8 cellular contexts compared by ENCODE assay signal in genomic region chr10:112115781-112116385, GRCh38.
A peak's percentile ranks its signal among the peaks of the same experiment; 100 is the strongest.
DNase-seq lines count a peak whose midpoint lies in the region; ATAC-seq, FAIRE-seq and TF ChIP-seq lines count a peak whose summit lies in the region.

No MANE protein-coding gene starts in this region.

- no peaks in the 10 kb centered on the region for H3K9me1 ChIP-seq in K562 (ENCODE audit: control insufficient read depth, insufficient read depth, low read length)

- 49% methylated on average over 12 of the region's 12 CpGs for WGBS in SK-N-SH (ENCODE audit: low lambda C conversion rate)
- WGBS in K562 (ENCODE audit: insufficient coverage, low coverage, missing lambda C conversion rate): 16% methylated on average over 10 of the region's 12 CpGs
- WGBS in thyroid gland, 2 donors: 66% methylated on average over 12 of the region's 12 CpGs

- peak; percentile 27 for DNase-seq in DMS53 treated with DMSO at 0.1 percent for 48 hours (lab: John Stamatoyannopoulos, UW; ENCODE audit: unreplicated experiment)
- peak; percentile 67 for DNase-seq in SK-N-SH
- DNase-seq in K562 (ENCODE audit: extremely low read depth in 1 of 4, low spot score in 3 of 4): peak; percentile 44 to 57 (median 50)
- DNase-seq in lower lobe of right lung: no peak
- peak; percentile 34 to 43 for DNase-seq in thyroid gland
- DNase-seq in epidermal melanocyte (ENCODE audit: insufficient read length, low spot score): no peak

- H2AFZ ChIP-seq in SK-N-SH (ENCODE audit: low read depth) (no peak overlapping the region), K562 (ENCODE audit: low read depth, low read length) (no peak overlapping the region)

- CTCF ChIA-PET in SK-N-SH (lab: Yijun Ruan, JAX): interaction anchor here (0.8 to 15.8 kb wide), 21 partner anchors 10 to 1049 kb away, joined by 3 to 238 read pairs (median 4); no protein-coding TSS in a partner anchor
- CTCF ChIA-PET in K562 (lab: Yijun Ruan, JAX; ENCODE audit: low intra/inter-chr PET ratio): no interaction called here

- TF ChIP-seq CTCF in SK-N-SH (IDR thresholded peaks at IDR 0.05) (peak; percentile 64), K562 (IDR thresholded peaks at IDR 0.05 in 2 of 3, conservative IDR thresholded peaks at IDR 0.05 in 1 of 3; ENCODE audit: insufficient read depth in 2 of 3, low read depth in 1 of 3, low read length in 3 of 3) (peak; percentile 65 to 71 (median 68)), lower lobe of right lung (IDR thresholded peaks at IDR 0.05) (peak; percentile 71), thyroid gland (IDR thresholded peaks at IDR 0.05) (peak; percentile 38 to 75 (median 50))

- POLR2A ChIA-PET in SK-N-SH (lab: Yijun Ruan, JAX) (no interaction called here), K562 (lab: Yijun Ruan, JAX) (no interaction called here)

- no peaks in the 10 kb centered on the region for H3K9me3 ChIP-seq in SK-N-SH
- no peaks in the 10 kb centered on the region for H3K9me3 ChIP-seq in K562 (replicated peaks; ENCODE audit: control insufficient read depth, insufficient read depth, low read depth, low read length)
- no peaks in the 10 kb centered on the region for H3K9me3 ChIP-seq in lower lobe of right lung
- H3K9me3 ChIP-seq in thyroid gland: no peaks in the 10 kb centered on the region

- H3K4me2 ChIP-seq in SK-N-SH (no peak overlapping the region), K562 (ENCODE audit: insufficient read depth, low read length) (no peak overlapping the region)

- H3K9me2 ChIP-seq in SK-N-SH: no peaks in the 10 kb centered on the region

- TF ChIP-seq EP300 in SK-N-SH (IDR thresholded peaks at IDR 0.05; ENCODE audit: borderline replicate concordance in 1 of 2, low read depth in 1 of 2, low read length in 1 of 2): no peak
- TF ChIP-seq EP300 in K562 (IDR thresholded peaks at IDR 0.05; ENCODE audit: low read length): no peak

- no peaks in the 10 kb centered on the region for H3F3A ChIP-seq in SK-N-SH (replicated peaks; ENCODE audit: insufficient read depth)

- FAIRE-seq in K562 (lab: Jason Lieb, UNC): peak; percentile 60

- no peak overlapping the region; a peak in 1 of 4 replicates for H3K4me3 ChIP-seq in SK-N-SH (ENCODE audit: low read depth in 2 of 2, low read length in 1 of 2)
- H3K4me3 ChIP-seq in K562: no peak overlapping the region
- H3K4me3 ChIP-seq in lower lobe of right lung: no peak overlapping the region
- no peak overlapping the region for H3K4me3 ChIP-seq in thyroid gland (replicated peaks in 1 of 3)

- peak; percentile 64 for TF ChIP-seq RAD21 in SK-N-SH (IDR thresholded peaks at IDR 0.05; ENCODE audit: low read length)
- peak; percentile 11 to 46; a peak in 2 of 4 replicates for TF ChIP-seq RAD21 in K562 (CRISPR knock-in tag; conservative IDR thresholded peaks at IDR 0.05 in 1 of 2, IDR thresholded peaks at IDR 0.05 in 1 of 2)

- H3K9ac ChIP-seq in SK-N-SH (no peak overlapping the region), K562 (ENCODE audit: insufficient read depth in 1 of 2, low read depth in 2 of 2, low read length in 2 of 2) (no peak overlapping the region)

- H3K79me2 ChIP-seq in SK-N-SH (ENCODE audit: insufficient read depth) (no peaks in the 10 kb centered on the region), K562 (ENCODE audit: control insufficient read depth, insufficient read depth, low read length) (no peaks in the 10 kb centered on the region)

- H3K27ac ChIP-seq in SK-N-SH (ENCODE audit: low read depth in 2 of 2, low read length in 1 of 2): no peak overlapping the region
- H3K27ac ChIP-seq in K562 (ENCODE audit: extremely low read depth, low read depth, low read length): no peak overlapping the region
- H3K27ac ChIP-seq in lower lobe of right lung: no peak overlapping the region
- no peak overlapping the region for H3K27ac ChIP-seq in thyroid gland

- no peaks in the 10 kb centered on the region for H3K36me3 ChIP-seq in SK-N-SH (replicated peaks in 1 of 2; ENCODE audit: control insufficient read depth in 1 of 2, insufficient read depth in 2 of 2, low read length in 1 of 2)
- no peaks in the 10 kb centered on the region for H3K36me3 ChIP-seq in K562 (ENCODE audit: control insufficient read depth, insufficient read depth, low read length)
- H3K36me3 ChIP-seq in lower lobe of right lung: no peaks in the 10 kb centered on the region
- no peaks in the 10 kb centered on the region for H3K36me3 ChIP-seq in thyroid gland

- in situ Hi-C loops in K562 (cut with MboI): no loop called here

- no peak for TF ChIP-seq POLR2A in K562 (conservative IDR thresholded peaks at IDR 0.05)
- no peak for TF ChIP-seq POLR2A in thyroid gland (IDR thresholded peaks at IDR 0.05)

- ATAC-seq in GM19455 (IDR thresholded peaks at IDR 0.05; ENCODE audit: unreplicated experiment) (peak; percentile 88), HG03558 (IDR thresholded peaks at IDR 0.05; ENCODE audit: extremely low read depth, unreplicated experiment) (peak; percentile 75), K562 (peak; percentile 91), lower lobe of right lung (peak in 1 of 2 donors; percentile 67)

- H4K20me1 ChIP-seq in SK-N-SH (ENCODE audit: insufficient read depth): no peaks in the 10 kb centered on the region
- H4K20me1 ChIP-seq in K562 (replicated peaks; ENCODE audit: control insufficient read depth, insufficient read depth, low read length): no peaks in the 10 kb centered on the region

- H3K4me1 ChIP-seq in SK-N-SH (ENCODE audit: control insufficient read depth in 1 of 2, insufficient read depth in 2 of 2, low read depth in 1 of 2, low read length in 1 of 2) (no peaks in the 10 kb centered on the region), K562 (replicated peaks in 1 of 2; ENCODE audit: control insufficient read depth in 2 of 2, insufficient read depth in 2 of 2, low read length in 2 of 2) (no peaks in the 10 kb centered on the region), lower lobe of right lung (no peaks in the 10 kb centered on the region), thyroid gland (no peaks in the 10 kb centered on the region)

- H3K27me3 ChIP-seq in SK-N-SH (ENCODE audit: insufficient read depth) (no peaks in the 10 kb centered on the region), K562 (ENCODE audit: control insufficient read depth in 2 of 2, insufficient read depth in 2 of 2, low read length in 2 of 2) (no peaks in the 10 kb centered on the region; a peak in 1 of 5 replicates), lower lobe of right lung (ENCODE audit: low read depth) (no peaks in the 10 kb centered on the region), thyroid gland (no peaks in the 10 kb centered on the region)

- intact Hi-C loops in K562 (cut with micrococcal nuclease) (no loop called here), lower lobe of right lung (cut with DNase I) (no loop called here), thyroid gland (cut with DNase I) (no loop called here)

- no TSS peak for BruUV-seq in K562 (replicated peaks; lab: Mats Ljungman, UMichigan)

TF ChIP-seq in SK-N-SH, 30 proteins besides CTCF, POLR2A, EP300 and RAD21:
- TF ChIP-seq JUND (IDR thresholded peaks at IDR 0.05) (no peak), RCOR1 (IDR thresholded peaks at IDR 0.05; ENCODE audit: low read length) (no peak), SMC3 (IDR thresholded peaks at IDR 0.05; ENCODE audit: low read depth, low read length) (peak; percentile 67)

TF ChIP-seq in K562, 482 proteins besides CTCF, POLR2A, EP300 and RAD21:
- TF ChIP-seq ZNF77 (CRISPR knock-in tag; IDR thresholded peaks at IDR 0.05): no peak
- peak; percentile 54; the same call in 1 of the 2 replicates for TF ChIP-seq SMC3 (conservative IDR thresholded peaks at IDR 0.05; ENCODE audit: insufficient read depth, low read depth, low read length)

Comparison
In these comparisons a context has a peak if more than half of its experiments do, and no peak if none do; other contexts are left out.
1. DNase-seq: peak in DMS53 treated with DMSO at 0.1 percent for 48 hours (single experiment), SK-N-SH (single experiment), K562 (4 of 4) and thyroid gland (2 of 2); none in lower lobe of right lung (single experiment) and epidermal melanocyte (single experiment).
2. Peak in every context shown above with its lines, with median percentiles within 50 percentile points of each other: CTCF ChIP-seq.